Comparison of ENCODE assay signal across 37 cellular contexts in genomic region chr7:120512701-120513100, GRCh38.
"Had no signal": no experiment of that assay in that cellular context is flagged by ENCODE, and none has a peak within 500 bp of the region (broad histone marks: within the 10 kb centered on the region; RNA-seq: fewer than 3 reads in every experiment).

No MANE protein-coding gene starts in this region.

- H3K27me3 Mint-ChIP-seq: activated CD4-positive, alpha-beta memory T cell treated with anti-CD3 and anti-CD28 coated beads for 36 hours; activated CD4-positive, alpha-beta T cell treated with anti-CD3 and anti-CD28 coated beads, Interleukin-2, amount 10 ng/mL, durations not matched to agents 24 days and 14 days; activated CD8-positive, alpha-beta T cell treated with anti-CD3 and anti-CD28 coated beads for 36 hours; activated naive CD8-positive, alpha-beta T cell treated with anti-CD3 and anti-CD28 coated beads for 36 hours; activated T-helper 17 cell treated with anti-CD3 and anti-CD28 coated beads, Interleukin-2, amount 50 U/mL, for 72 hours; central memory CD8-positive, alpha-beta T cell had no signal

- H3K36me3 Mint-ChIP-seq: activated CD4-positive, alpha-beta memory T cell treated with anti-CD3 and anti-CD28 coated beads for 36 hours; activated naive CD4-positive, alpha-beta T cell treated with anti-CD3 and anti-CD28 coated beads, Interleukin-2, amount 50 U/mL, for 72 hours; activated naive CD8-positive, alpha-beta T cell treated with anti-CD3 and anti-CD28 coated beads for 36 hours; brain had no signal

- H3K4me1 ChIP-seq: adrenal gland, ascending aorta had no signal

- H3K36me3 ChIP-seq: adrenal gland, ascending aorta, cardiac muscle cell had no signal

- H3K27ac ChIP-seq: adrenal gland, ascending aorta, cardiac muscle cell, VCaP had no signal

- H3K27ac Mint-ChIP-seq: activated CD4-positive, alpha-beta memory T cell treated with anti-CD3 and anti-CD28 coated beads for 36 hours; activated CD4-positive, alpha-beta T cell treated with anti-CD3 and anti-CD28 coated beads, Interleukin-2, amount 10 ng/mL, durations not matched to agents 24 days and 14 days; activated CD8-positive, alpha-beta T cell treated with anti-CD3 and anti-CD28 coated beads for 36 hours; activated naive CD4-positive, alpha-beta T cell treated with anti-CD3 and anti-CD28 coated beads for 36 hours; activated naive CD4-positive, alpha-beta T cell treated with anti-CD3 and anti-CD28 coated beads, Interleukin-2, amount 50 U/mL, for 72 hours; activated naive CD8-positive, alpha-beta T cell treated with anti-CD3 and anti-CD28 coated beads for 36 hours; activated T-cell treated with anti-CD3 and anti-CD28 coated beads, Interleukin-2, amount 50 U/mL, for 72 hours; activated T-helper 1 cell treated with anti-CD3 and anti-CD28 coated beads, Interleukin-12 subunit alpha, Interleukin-12 subunit beta, Interleukin-2, Interleukin-4 antibody, amounts not matched to agents 30 ng/mL and 10 ng/mL and 1 ng/mL, durations not matched to agents 14 hours and 24 hours and 36 hours; activated T-helper 17 cell treated with anti-CD3 and anti-CD28 coated beads, Interleukin-2, amount 50 U/mL, for 72 hours; brain; T-helper 1 cell treated with Interleukin-12 subunit alpha and Interleukin-12 subunit beta and Interleukin-4 antibody, amounts not matched to agents 30 μg/mL and 1 μg/mL, for 36 hours; T-helper 2 cell treated with Interferon-gamma antibody and Interleukin-4, amounts not matched to agents 5 μg/mL and 100 μg/mL, for 36 hours had no signal

- H3K4me1 Mint-ChIP-seq: activated CD4-positive, alpha-beta T cell treated with anti-CD3 and anti-CD28 coated beads, Interleukin-2, amount 10 ng/mL, durations not matched to agents 24 days and 14 days; activated naive CD8-positive, alpha-beta T cell treated with anti-CD3 and anti-CD28 coated beads for 36 hours; activated T-helper 17 cell treated with anti-CD3 and anti-CD28 coated beads, Interleukin-2, amount 50 U/mL, for 72 hours; central memory CD8-positive, alpha-beta T cell had no signal

- H3K9me3 Mint-ChIP-seq: activated CD4-positive, alpha-beta T cell treated with anti-CD3 and anti-CD28 coated beads, Interleukin-2, amount 10 ng/mL, durations not matched to agents 24 days and 14 days; activated CD8-positive, alpha-beta T cell treated with anti-CD3 and anti-CD28 coated beads for 36 hours; activated naive CD8-positive, alpha-beta T cell treated with anti-CD3 and anti-CD28 coated beads for 36 hours; activated T-helper 1 cell treated with anti-CD3 and anti-CD28 coated beads, Interleukin-12 subunit alpha, Interleukin-12 subunit beta, Interleukin-2, Interleukin-4 antibody, amounts not matched to agents 30 ng/mL and 10 ng/mL and 1 ng/mL, durations not matched to agents 14 hours and 24 hours and 36 hours; brain; T-helper 1 cell treated with Interleukin-12 subunit alpha and Interleukin-12 subunit beta and Interleukin-4 antibody, amounts not matched to agents 30 μg/mL and 1 μg/mL, for 36 hours; T-helper 2 cell treated with Interferon-gamma antibody and Interleukin-4, amounts not matched to agents 5 μg/mL and 100 μg/mL, for 36 hours had no signal

- DNase-seq: activated CD4-positive, alpha-beta memory T cell treated with anti-CD3 and anti-CD28 coated beads for 36 hours; activated CD4-positive, alpha-beta T cell treated with anti-CD3 and anti-CD28 coated beads for 4 hours; activated CD4-positive, alpha-beta T cell treated with anti-CD3 and anti-CD28 coated beads, Interleukin-2, amount 10 ng/mL, durations not matched to agents 24 days and 14 days; activated CD4-positive, alpha-beta T cell treated with anti-CD3 and anti-CD28 coated beads, Interleukin-2, amount 50 U/mL, for 1 hour; activated CD4-positive, alpha-beta T cell treated with anti-CD3 and anti-CD28 coated beads, Interleukin-2, amount 50 U/mL, for 4 hours; activated CD4-positive, CD25-positive, alpha-beta regulatory T cell treated with anti-CD3 and anti-CD28 coated beads, Interleukin-2, amount 50 U/mL, for 72 hours; activated CD8-positive, alpha-beta memory T cell treated with anti-CD3 and anti-CD28 coated beads, Interleukin-2, amount 50 U/mL, for 4 hours; activated CD8-positive, alpha-beta T cell treated with anti-CD3 and anti-CD28 coated beads for 36 hours; activated effector memory CD4-positive, alpha-beta T cell treated with anti-CD3 and anti-CD28 coated beads, Interleukin-2, amount 50 U/mL, for 16 hours; activated gamma-delta T cell treated with Interleukin-2 at 50 U/mL for 16 hours; activated naive CD4-positive, alpha-beta T cell; activated naive CD4-positive, alpha-beta T cell treated with anti-CD3 and anti-CD28 coated beads for 36 hours; activated naive CD4-positive, alpha-beta T cell treated with anti-CD3 and anti-CD28 coated beads, Interleukin-2, amount 50 U/mL, for 16 hours; activated naive CD8-positive, alpha-beta T cell treated with anti-CD3 and anti-CD28 coated beads for 36 hours; activated T-cell treated with anti-CD3 and anti-CD28 coated beads for 4 hours; activated T-cell treated with anti-CD3 and anti-CD28 coated beads, Interleukin-2, amount 50 U/mL, for 1 hour; activated T-cell treated with anti-CD3 and anti-CD28 coated beads, Interleukin-2, amount 50 U/mL, for 4 hours; activated T-cell treated with anti-CD3 and anti-CD28 coated beads, Interleukin-2, amount 50 U/mL, for 72 hours; adrenal gland; amniotic stem cell; caudate nucleus; cerebellar nuclear complex; T-helper 1 cell; T-helper 2 cell; T-helper 9 cell had no signal

- ATAC-seq: activated CD8-positive, alpha-beta T cell treated with anti-CD3 and anti-CD28 coated beads for 36 hours; activated naive CD4-positive, alpha-beta T cell treated with anti-CD3 and anti-CD28 coated beads, Interleukin-2, amount 50 U/mL, for 72 hours; activated T-cell treated with anti-CD3 and anti-CD28 coated beads, Interleukin-2, amount 50 U/mL, for 4 hours; activated T-cell treated with anti-CD3 and anti-CD28 coated beads, Interleukin-2, amount 50 U/mL, for 72 hours; activated T-helper 17 cell treated with anti-CD3 and anti-CD28 coated beads, Interleukin-2, amount 50 U/mL, for 72 hours had no signal

- H3K9me3 ChIP-seq: adrenal gland, ascending aorta had no signal

- H3K27me3 ChIP-seq: adrenal gland, ascending aorta, cardiac muscle cell had no signal

- H3K4me3 Mint-ChIP-seq: activated CD4-positive, alpha-beta memory T cell treated with anti-CD3 and anti-CD28 coated beads for 36 hours; activated CD4-positive, alpha-beta T cell treated with anti-CD3 and anti-CD28 coated beads, Interleukin-2, amount 10 ng/mL, durations not matched to agents 24 days and 14 days; activated CD8-positive, alpha-beta T cell treated with anti-CD3 and anti-CD28 coated beads for 36 hours; activated naive CD4-positive, alpha-beta T cell treated with anti-CD3 and anti-CD28 coated beads for 36 hours; activated naive CD8-positive, alpha-beta T cell treated with anti-CD3 and anti-CD28 coated beads for 36 hours; activated T-cell treated with anti-CD3 and anti-CD28 coated beads, Interleukin-2, amount 50 U/mL, for 4 hours; activated T-cell treated with anti-CD3 and anti-CD28 coated beads, Interleukin-2, amount 50 U/mL, for 72 hours; activated T-helper 1 cell treated with anti-CD3 and anti-CD28 coated beads, Interleukin-12 subunit alpha, Interleukin-12 subunit beta, Interleukin-2, Interleukin-4 antibody, amounts not matched to agents 30 ng/mL and 10 ng/mL and 1 ng/mL, durations not matched to agents 14 hours and 24 hours and 36 hours; activated T-helper 17 cell treated with anti-CD3 and anti-CD28 coated beads, Interleukin-2, amount 50 U/mL, for 72 hours; brain; central memory CD8-positive, alpha-beta T cell; T-helper 1 cell treated with Interleukin-12 subunit alpha and Interleukin-12 subunit beta and Interleukin-4 antibody, amounts not matched to agents 30 μg/mL and 1 μg/mL, for 36 hours; T-helper 2 cell treated with Interferon-gamma antibody and Interleukin-4, amounts not matched to agents 5 μg/mL and 100 μg/mL, for 36 hours had no signal

- H3K4me3 ChIP-seq: adrenal gland, ascending aorta, cardiac muscle cell had no signal

- FAIRE-seq: bronchial epithelial cell, TTC549 had no signal
